Comparison of ENCODE assay signal across 10 cellular contexts in the genomic region with DNA sequence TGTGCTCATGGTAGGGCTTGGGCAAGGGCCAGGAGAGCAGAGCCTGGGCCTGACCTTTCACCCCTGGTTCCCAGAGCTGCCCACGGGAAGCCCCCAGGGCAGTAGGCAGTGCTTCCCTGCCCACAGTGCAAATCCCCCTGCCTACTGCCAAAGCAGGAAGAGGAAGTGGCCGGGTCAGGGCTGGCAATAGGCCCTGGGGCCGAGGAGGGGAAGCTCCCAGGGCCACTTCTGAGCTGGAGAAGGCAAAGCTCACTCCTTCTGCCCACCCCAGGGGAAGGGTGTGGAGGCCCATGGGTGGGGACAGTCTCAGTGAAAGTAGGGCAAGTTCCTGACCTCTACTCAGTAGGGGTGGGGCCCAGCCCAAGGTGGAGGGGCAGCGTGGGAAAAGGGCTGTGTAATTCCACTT. TPM values are rescaled to one million over a fixed set of nuclear protein-coding genes. Genes with fewer than 3 reads are reported as not detected.
DNase-seq lines count a peak whose midpoint lies in the region; ATAC-seq and TF ChIP-seq lines count a peak whose summit lies in the region.
"Had no signal": no experiment of that assay in that cellular context is flagged by ENCODE, and none has a peak within 500 bp of the region (broad histone marks: within the 10 kb centered on the region; RNA-seq: fewer than 3 reads in every experiment).

No MANE protein-coding gene starts in this region.

- no TSS peak for BruUV-seq in OCI-LY7 (replicated peaks; lab: Mats Ljungman, UMichigan)

- H3K27me3 Mint-ChIP-seq in dendritic cell treated with granulocyte-macrophage colony-stimulating factor and Interleukin-4, amounts not matched to agents 40 ng/mL and 50 ng/mL, for 4 days = peaks cover 22% of the 10 kb centered on the region
- no peaks in the 10 kb centered on the region for H3K27me3 Mint-ChIP-seq in naive B cell

- intact Hi-C loops in dendritic cell treated with granulocyte-macrophage colony-stimulating factor and Interleukin-4, amounts not matched to agents 40 ng/mL and 50 ng/mL, for 4 days (cut with micrococcal nuclease) = no loop called here
- intact Hi-C loops in vagina (cut with DNase I) = no loop called here
- intact Hi-C loops in OCI-LY7 (cut with micrococcal nuclease; ENCODE audit: unreplicated experiment) = no loop called here

- H3K36me3 Mint-ChIP-seq in activated naive CD4-positive, alpha-beta T cell treated with anti-CD3 and anti-CD28 coated beads, Interleukin-2, amount 50 U/mL, for 72 hours = no peaks in the 10 kb centered on the region
- H3K36me3 Mint-ChIP-seq in dendritic cell treated with granulocyte-macrophage colony-stimulating factor and Interleukin-4, amounts not matched to agents 40 ng/mL and 50 ng/mL, for 4 days (ENCODE audit: low read depth) = no peaks in the 10 kb centered on the region
- H3K36me3 Mint-ChIP-seq in naive B cell = no peaks in the 10 kb centered on the region

- no peak for TF ChIP-seq CTCF in vagina (IDR thresholded peaks at IDR 0.05)
- no peak for TF ChIP-seq CTCF in OCI-LY7 (conservative IDR thresholded peaks at IDR 0.05; ENCODE audit: low read length)

- CTCF ChIA-PET in OCI-LY7 (lab: Charles Lee; ENCODE audit: unreplicated experiment) = interaction anchor here (0.6 to 1.8 kb wide), 3 partner anchors 15 to 43 kb away, joined by 3 to 4 read pairs (median 3); no protein-coding TSS in a partner anchor

- no peaks in the 10 kb centered on the region for H4K20me1 ChIP-seq in OCI-LY7 (ENCODE audit: insufficient read depth, low read length)

- H3K27me3 ChIP-seq in vagina = no peaks in the 10 kb centered on the region

- H3K4me3 Mint-ChIP-seq in dendritic cell treated with granulocyte-macrophage colony-stimulating factor and Interleukin-4, amounts not matched to agents 40 ng/mL and 50 ng/mL, for 4 days = no peak overlapping the region
- peak overlapping the region in 2 of 8 donors; percentile 30 to 41 for H3K4me3 Mint-ChIP-seq in naive B cell

- no peaks in the 10 kb centered on the region for H3K9me2 ChIP-seq in OCI-LY7 (ENCODE audit: insufficient read depth, low read length)

- H3K9me3 ChIP-seq in vagina (no peaks in the 10 kb centered on the region), OCI-LY7 (ENCODE audit: low read length) (no peaks in the 10 kb centered on the region)

- peak in 1 of 2 donors; percentile 22 for ATAC-seq in activated naive CD4-positive, alpha-beta T cell treated with anti-CD3 and anti-CD28 coated beads, Interleukin-2, amount 50 U/mL, for 72 hours
- no peak for ATAC-seq in naive B cell (ENCODE audit: low read depth in 2 of 2)

- peak overlapping the region; percentile 50 to 59 for H3K27ac Mint-ChIP-seq in activated naive CD4-positive, alpha-beta T cell treated with anti-CD3 and anti-CD28 coated beads, Interleukin-2, amount 50 U/mL, for 72 hours
- H3K27ac Mint-ChIP-seq in dendritic cell treated with granulocyte-macrophage colony-stimulating factor and Interleukin-4, amounts not matched to agents 40 ng/mL and 50 ng/mL, for 4 days = peak overlapping the region; percentile 90
- peak overlapping the region; percentile 23 to 93 (median 52) for H3K27ac Mint-ChIP-seq in naive B cell

- H3K36me3 ChIP-seq in vagina (no peaks in the 10 kb centered on the region), OCI-LY7 (ENCODE audit: insufficient read depth, low read length) (peaks cover 35% of the 10 kb centered on the region; the same call in 1 of the 2 replicates)

- DNase-seq in activated naive CD4-positive, alpha-beta T cell treated with anti-CD3 and anti-CD28 coated beads, Interleukin-2, amount 50 U/mL, for 72 hours (ENCODE audit: low spot score in 2 of 2) = no peak
- no peak for DNase-seq in activated naive CD4-positive, alpha-beta T cell treated with Interleukin-2 at 50 U/mL for 16 hours
- no peak for DNase-seq in naive B cell
- no peak for DNase-seq in vagina (ENCODE audit: extremely low spot score in 2 of 2)
- no peak for DNase-seq in mesenteric fat pad (ENCODE audit: low spot score)
- no peak for DNase-seq in T-helper 9 cell
- DNase-seq in OCI-LY7 (ENCODE audit: low spot score) = no peak
- DNase-seq: activated CD8-positive, alpha-beta memory T cell treated with anti-CD3 and anti-CD28 coated beads, Interleukin-2, amount 50 U/mL, for 4 hours; central memory CD4-positive, alpha-beta T cell had no signal

- H3K27ac ChIP-seq in vagina = peak overlapping the region; percentile 96
- H3K27ac ChIP-seq in OCI-LY7 (ENCODE audit: low read depth, low read length, poor library complexity, severe bottlenecking) = no peak overlapping the region

- no peak overlapping the region for H2AFZ ChIP-seq in OCI-LY7 (ENCODE audit: low read length)

- no peak overlapping the region for H3K4me2 ChIP-seq in OCI-LY7 (ENCODE audit: low read length)

- H3K4me3 ChIP-seq in vagina (peak overlapping the region in 1 of 2 donors; percentile 8), OCI-LY7 (ENCODE audit: low read depth, low read length, poor library complexity, severe bottlenecking) (no peak overlapping the region)

- H3K4me1 ChIP-seq in vagina (peaks cover 62% of the 10 kb centered on the region), OCI-LY7 (ENCODE audit: insufficient read depth, low read length, poor library complexity, severe bottlenecking) (peaks cover 46% of the 10 kb centered on the region)

- no peaks in the 10 kb centered on the region for H3K9me3 Mint-ChIP-seq in activated naive CD4-positive, alpha-beta T cell treated with anti-CD3 and anti-CD28 coated beads, Interleukin-2, amount 50 U/mL, for 72 hours
- no peaks in the 10 kb centered on the region for H3K9me3 Mint-ChIP-seq in dendritic cell treated with granulocyte-macrophage colony-stimulating factor and Interleukin-4, amounts not matched to agents 40 ng/mL and 50 ng/mL, for 4 days
- H3K9me3 Mint-ChIP-seq in naive B cell = no peaks in the 10 kb centered on the region

- no peak for TF ChIP-seq POLR2A in vagina (IDR thresholded peaks at IDR 0.05)

- peaks cover 7% of the 10 kb centered on the region; the same call in 1 of the 2 replicates for H3K79me2 ChIP-seq in OCI-LY7 (ENCODE audit: insufficient read depth, low read depth, low read length)

- peaks cover 68% of the 10 kb centered on the region for H3K4me1 Mint-ChIP-seq in dendritic cell treated with granulocyte-macrophage colony-stimulating factor and Interleukin-4, amounts not matched to agents 40 ng/mL and 50 ng/mL, for 4 days (ENCODE audit: low read depth)
- peaks cover 40 to 69% (median 60%) of the 10 kb centered on the region in 3 donors for H3K4me1 Mint-ChIP-seq in naive B cell

- POLR2A ChIA-PET in OCI-LY7 (lab: Charles Lee) = interaction anchor here (0.6 to 1.7 kb wide), 3 partner anchors 13 to 769 kb away, joined by 3 to 5 read pairs (median 3); no protein-coding TSS in a partner anchor

RNA-seq across cellular contexts. Expression of a gene that starts 5.4 kb away (rescaled TPM):
- 10 to 100 TPM; 29.8 to 76.0 TPM for total RNA-seq in activated naive CD4-positive, alpha-beta T cell treated with anti-CD3 and anti-CD28 coated beads, Interleukin-2, amount 50 U/mL, for 72 hours
- 10 to 100 TPM in 4 of 6 donors, 1 to 10 TPM in 2; 6.7 to 24.9 (median 12.6) TPM for polyA plus RNA-seq in naive B cell (ENCODE audit: low read depth in 6 of 6)
- total RNA-seq in vagina (465 TPM), mesenteric fat pad (863 TPM), OCI-LY7 (2022) (28.1 and 29.0 TPM in 2 replicates)
- total RNA-seq in OCI-LY7 (2014; rRNA removed; shearing (Covaris generic)) = 25.3 and 29.3 TPM in 2 replicates

RNA-seq across cellular contexts. Expression of a gene that starts 24.0 kb away (rescaled TPM):
- total RNA-seq in activated naive CD4-positive, alpha-beta T cell treated with anti-CD3 and anti-CD28 coated beads, Interleukin-2, amount 50 U/mL, for 72 hours = 10 to 100 TPM; 28.5 to 46.8 TPM
- polyA plus RNA-seq in naive B cell (ENCODE audit: low read depth in 6 of 6) = 10 to 100 TPM; 20.1 to 35.5 (median 24.4) TPM
- total RNA-seq in vagina = 27.7 TPM
- total RNA-seq in mesenteric fat pad = 36.2 TPM
- total RNA-seq in OCI-LY7 (2014; rRNA removed; shearing (Covaris generic)) = 53.9 and 65.5 TPM in 2 replicates
- 30.7 and 38.0 TPM in 2 replicates for total RNA-seq in OCI-LY7 (2022)

RNA-seq across cellular contexts. Expression of a gene that starts 33.7 kb away (rescaled TPM):
- not detected for total RNA-seq in activated naive CD4-positive, alpha-beta T cell treated with anti-CD3 and anti-CD28 coated beads, Interleukin-2, amount 50 U/mL, for 72 hours
- polyA plus RNA-seq in naive B cell (ENCODE audit: low read depth in 6 of 6) = not detected
- total RNA-seq in vagina (1.5 TPM), mesenteric fat pad (0.45 TPM), OCI-LY7 (2022) (not detected in 2 replicates)
- total RNA-seq in OCI-LY7 (2014; rRNA removed; shearing (Covaris generic)) = not detected in 2 replicates

RNA-seq across cellular contexts. Expression of a gene that starts 39.1 kb away (rescaled TPM):
- total RNA-seq in activated naive CD4-positive, alpha-beta T cell treated with anti-CD3 and anti-CD28 coated beads, Interleukin-2, amount 50 U/mL, for 72 hours = 10 to 100 TPM in 1 of 2 donors, 1 to 10 TPM in 1; 9.9 to 32.9 TPM
- 10 to 100 TPM in 5 of 6 donors, 1 to 10 TPM in 1; 2.9 to 28.7 (median 16.9) TPM for polyA plus RNA-seq in naive B cell (ENCODE audit: low read depth in 6 of 6)
- total RNA-seq in vagina = 47.1 TPM
- total RNA-seq in mesenteric fat pad = 117 TPM
- 0.41 and 0.66 TPM in 2 replicates for total RNA-seq in OCI-LY7 (2014; rRNA removed; shearing (Covaris generic))
- 0.89 and 1.3 TPM in 2 replicates for total RNA-seq in OCI-LY7 (2022)
